32 cellular contexts compared by ENCODE assay signal in the genomic region with DNA sequence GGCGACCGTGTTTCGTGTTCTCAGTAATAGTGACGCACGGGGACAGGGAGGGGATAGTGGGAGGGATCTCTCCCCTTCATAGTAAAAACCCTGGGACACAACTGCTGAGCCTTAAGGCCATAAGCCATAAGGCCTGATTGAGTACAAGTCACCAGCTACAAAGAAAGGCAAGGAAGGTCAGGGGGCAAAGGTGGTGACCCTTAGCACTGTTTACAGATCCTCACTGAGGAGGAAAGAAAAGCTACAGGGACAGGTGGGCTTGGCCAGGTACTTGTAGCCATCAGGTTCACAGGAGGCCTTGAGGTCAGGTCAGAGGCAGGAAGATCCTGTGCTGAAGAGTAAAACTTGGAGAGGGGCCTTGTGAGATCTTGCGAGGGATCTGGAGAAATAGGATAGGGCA.
"Had no signal": no experiment of that assay in that cellular context is flagged by ENCODE, and none has a peak within 500 bp of the region (broad histone marks: within the 10 kb centered on the region; RNA-seq: fewer than 3 reads in every experiment).

No MANE protein-coding gene starts in this region.

- H3K36me3 ChIP-seq: ascending aorta, breast epithelium, SJCRH30 had no signal

- H3K4me1 Mint-ChIP-seq: WTC11 had no signal

- H3K9me3 Mint-ChIP-seq: activated CD4-positive, alpha-beta T cell treated with anti-CD3 and anti-CD28 coated beads, Interleukin-2, amount 10 ng/mL, durations not matched to agents 7 days and 5 days; activated naive CD4-positive, alpha-beta T cell treated with anti-CD3 and anti-CD28 coated beads, Interleukin-2, amount 50 U/mL, for 24 hours; activated naive CD8-positive, alpha-beta T cell treated with anti-CD3 and anti-CD28 coated beads, Interleukin-2, amount 10 ng/mL, durations not matched to agents 7 days and 5 days; activated T-cell treated with anti-CD3 and anti-CD28 coated beads, Interleukin-2, amount 50 U/mL, for 72 hours; activated T-helper 17 cell treated with anti-CD3 and anti-CD28 coated beads, Interleukin-2, amount 50 U/mL, for 72 hours; T-helper 1 cell treated with Interleukin-12 subunit alpha and Interleukin-12 subunit beta and Interleukin-4 antibody, amounts not matched to agents 30 μg/mL and 1 μg/mL, for 36 hours; T-helper 2 cell treated with Interferon-gamma antibody and Interleukin-4, amounts not matched to agents 5 μg/mL and 100 μg/mL, for 36 hours; WTC11 had no signal

- H3K27me3 Mint-ChIP-seq: activated naive CD4-positive, alpha-beta T cell treated with anti-CD3 and anti-CD28 coated beads, Interleukin-2, amount 50 U/mL, for 24 hours; activated T-helper 17 cell treated with anti-CD3 and anti-CD28 coated beads, Interleukin-2, amount 50 U/mL, for 72 hours had no signal

- H3K9me3 ChIP-seq: ascending aorta, breast epithelium, SJCRH30 had no signal

- DNase-seq: activated CD4-positive, alpha-beta T cell treated with anti-CD3 and anti-CD28 coated beads for 36 hours; activated CD4-positive, alpha-beta T cell treated with anti-CD3 and anti-CD28 coated beads, Interleukin-2, amount 10 ng/mL, durations not matched to agents 7 days and 5 days; activated CD4-positive, alpha-beta T cell treated with anti-CD3 and anti-CD28 coated beads, Interleukin-2, amount 50 U/mL, for 48 hours; activated CD8-positive, alpha-beta memory T cell treated with anti-CD3 and anti-CD28 coated beads for 24 hours; activated CD8-positive, alpha-beta memory T cell treated with anti-CD3 and anti-CD28 coated beads, Interleukin-2, amount 10 ng/mL, durations not matched to agents 7 days and 5 days; activated CD8-positive, alpha-beta memory T cell treated with anti-CD3 and anti-CD28 coated beads, Interleukin-2, amount 50 U/mL, for 48 hours; activated effector memory CD4-positive, alpha-beta T cell treated with anti-CD3 and anti-CD28 coated beads, Interleukin-2, amount 50 U/mL, for 16 hours; activated naive CD4-positive, alpha-beta T cell; activated naive CD8-positive, alpha-beta T cell treated with anti-CD3 and anti-CD28 coated beads, Interleukin-2, amount 10 ng/mL, durations not matched to agents 7 days and 5 days; activated T-cell treated with anti-CD3 and anti-CD28 coated beads, Interleukin-2, amount 50 U/mL, for 72 hours; amygdala; Karpas-422; KBM-7; NCI-H1105; NCI-H1417 treated with DMSO at 0.1 percent for 48 hours; NCI-H187 treated with DMSO at 0.1 percent for 48 hours; NCI-H2081; NCI-H226; NCI-H446 treated with DMSO at 0.1 percent for 48 hours; NCI-H69; SHP77; SJCRH30 had no signal

- H3K36me3 Mint-ChIP-seq: activated CD8-positive, alpha-beta memory T cell treated with anti-CD3 and anti-CD28 coated beads, Interleukin-2, amount 10 ng/mL, durations not matched to agents 7 days and 5 days; activated naive CD4-positive, alpha-beta T cell treated with anti-CD3 and anti-CD28 coated beads, Interleukin-2, amount 50 U/mL, for 24 hours; activated naive CD8-positive, alpha-beta T cell treated with anti-CD3 and anti-CD28 coated beads, Interleukin-2, amount 10 ng/mL, durations not matched to agents 7 days and 5 days; WTC11 had no signal

- H3K27ac Mint-ChIP-seq: activated CD4-positive, alpha-beta T cell treated with anti-CD3 and anti-CD28 coated beads for 36 hours; activated CD4-positive, alpha-beta T cell treated with anti-CD3 and anti-CD28 coated beads, Interleukin-2, amount 10 ng/mL, durations not matched to agents 7 days and 5 days; activated CD8-positive, alpha-beta memory T cell treated with anti-CD3 and anti-CD28 coated beads, Interleukin-2, amount 10 ng/mL, durations not matched to agents 7 days and 5 days; activated naive CD4-positive, alpha-beta T cell treated with anti-CD3 and anti-CD28 coated beads, Interleukin-2, amount 50 U/mL, for 24 hours; activated naive CD8-positive, alpha-beta T cell treated with anti-CD3 and anti-CD28 coated beads, Interleukin-2, amount 10 ng/mL, durations not matched to agents 7 days and 5 days; activated T-cell treated with anti-CD3 and anti-CD28 coated beads, Interleukin-2, amount 50 U/mL, for 72 hours; activated T-helper 17 cell treated with anti-CD3 and anti-CD28 coated beads, Interleukin-2, amount 50 U/mL, for 72 hours; T-helper 1 cell treated with Interleukin-12 subunit alpha and Interleukin-12 subunit beta and Interleukin-4 antibody, amounts not matched to agents 30 μg/mL and 1 μg/mL, for 36 hours; T-helper 2 cell treated with Interferon-gamma antibody and Interleukin-4, amounts not matched to agents 5 μg/mL and 100 μg/mL, for 36 hours; WTC11 had no signal

- H3K4me3 Mint-ChIP-seq: activated CD4-positive, alpha-beta T cell treated with anti-CD3 and anti-CD28 coated beads for 36 hours; activated CD4-positive, alpha-beta T cell treated with anti-CD3 and anti-CD28 coated beads, Interleukin-2, amount 10 ng/mL, durations not matched to agents 7 days and 5 days; activated CD8-positive, alpha-beta memory T cell treated with anti-CD3 and anti-CD28 coated beads, Interleukin-2, amount 10 ng/mL, durations not matched to agents 7 days and 5 days; activated naive CD4-positive, alpha-beta T cell treated with anti-CD3 and anti-CD28 coated beads, Interleukin-2, amount 50 U/mL, for 24 hours; activated naive CD8-positive, alpha-beta T cell treated with anti-CD3 and anti-CD28 coated beads, Interleukin-2, amount 10 ng/mL, durations not matched to agents 7 days and 5 days; activated T-cell treated with anti-CD3 and anti-CD28 coated beads, Interleukin-2, amount 50 U/mL, for 72 hours; activated T-helper 17 cell treated with anti-CD3 and anti-CD28 coated beads, Interleukin-2, amount 50 U/mL, for 72 hours; T-helper 1 cell treated with Interleukin-12 subunit alpha and Interleukin-12 subunit beta and Interleukin-4 antibody, amounts not matched to agents 30 μg/mL and 1 μg/mL, for 36 hours; T-helper 2 cell treated with Interferon-gamma antibody and Interleukin-4, amounts not matched to agents 5 μg/mL and 100 μg/mL, for 36 hours; WTC11 had no signal

- H3K4me3 ChIP-seq: ascending aorta, breast epithelium, SJCRH30, SK-N-MC had no signal

- ATAC-seq: activated CD4-positive, alpha-beta T cell treated with anti-CD3 and anti-CD28 coated beads for 36 hours; activated CD4-positive, CD25-positive, alpha-beta regulatory T cell treated with anti-CD3 and anti-CD28 coated beads, Interleukin-2, amount 50 U/mL, for 24 hours; activated CD8-positive, alpha-beta memory T cell treated with anti-CD3 and anti-CD28 coated beads, Interleukin-2, amount 10 ng/mL, durations not matched to agents 7 days and 5 days; activated T-cell treated with anti-CD3 and anti-CD28 coated beads, Interleukin-2, amount 50 U/mL, for 72 hours; activated T-helper 17 cell treated with anti-CD3 and anti-CD28 coated beads, Interleukin-2, amount 50 U/mL, for 72 hours; Panc1; WTC11 had no signal

- H3K4me1 ChIP-seq: ascending aorta, breast epithelium, SJCRH30 had no signal

- H3K27me3 ChIP-seq: ascending aorta, breast epithelium, SJCRH30 had no signal

- H3K27ac ChIP-seq: ascending aorta, breast epithelium, SJCRH30 had no signal
